15 cellular contexts compared by ENCODE assay signal in the genomic region with DNA sequence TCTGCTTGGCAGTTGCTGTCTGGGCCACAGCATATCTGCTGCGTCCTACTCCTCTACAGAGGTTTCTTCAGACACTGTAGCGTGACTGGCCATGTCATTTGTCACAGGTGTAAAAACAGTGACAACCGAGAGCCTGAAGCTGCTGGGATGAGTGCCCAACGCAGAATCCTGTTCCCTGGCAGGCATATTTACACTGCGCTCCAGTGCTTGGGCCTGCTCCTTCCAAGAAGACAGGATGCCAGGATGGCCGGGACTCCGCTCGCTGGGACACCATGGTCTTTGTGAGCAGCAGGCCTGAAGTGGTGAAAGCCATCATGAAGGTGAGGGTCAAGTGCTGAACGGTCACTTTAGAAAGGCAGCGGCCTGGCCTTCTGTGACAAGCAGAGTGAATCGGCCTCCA.
"Had no signal": no experiment of that assay in that cellular context is flagged by ENCODE, and none has a peak within 500 bp of the region (broad histone marks: within the 10 kb centered on the region; RNA-seq: fewer than 3 reads in every experiment).

No MANE protein-coding gene starts in this region.

- H3K4me1 ChIP-seq: adrenal gland, gastrocnemius medialis, suprapubic skin had no signal

- ATAC-seq: naive thymus-derived CD4-positive, alpha-beta T cell; stimulated activated naive CD8-positive, alpha-beta T cell treated with anti-CD3 and anti-CD28 coated beads, Interleukin-15, Interleukin-2, amounts not matched to agents 100 U/mL and 50 U/mL, for 24 hours; T-helper 17 cell had no signal

- H3K27ac ChIP-seq: adrenal gland, gastrocnemius medialis, suprapubic skin had no signal

- H3K27me3 ChIP-seq: adrenal gland, suprapubic skin had no signal

- H3K4me3 ChIP-seq: adrenal gland, gastrocnemius medialis, suprapubic skin had no signal

- H3K36me3 ChIP-seq: adrenal gland, gastrocnemius medialis, suprapubic skin had no signal

- H3K9me3 ChIP-seq: adrenal gland, gastrocnemius medialis, suprapubic skin had no signal

- DNase-seq: activated B cell treated with CpG ODN at 0.5 μM for 24 hours; activated CD4-positive, alpha-beta T cell treated with anti-CD3 and anti-CD28 coated beads, Interleukin-2, amount 50 U/mL, for 1 hour; activated naive CD4-positive, alpha-beta T cell treated with anti-CD3 and anti-CD28 coated beads, Interleukin-2, amount 10 ng/mL, durations not matched to agents 7 days and 5 days; adrenal gland; central memory CD4-positive, alpha-beta T cell; cortex of kidney; effector memory CD4-positive, alpha-beta T cell; islet precursor cell; naive thymus-derived CD4-positive, alpha-beta T cell; stimulated activated CD4-positive, alpha-beta T cell treated with anti-CD3 and anti-CD28 coated beads, Interleukin-4, amount 100 ng/mL, for 1 hour; stimulated activated CD8-positive, alpha-beta memory T cell treated with anti-CD3 and anti-CD28 coated beads, Interleukin-4, amount 100 ng/mL, for 48 hours; stimulated activated naive CD8-positive, alpha-beta T cell treated with anti-CD3 and anti-CD28 coated beads, Interleukin-15, Interleukin-2, amounts not matched to agents 100 U/mL and 50 U/mL, for 24 hours; T-helper 17 cell had no signal
